ENCODE assay signal across 1 cellular context in the genomic region with DNA sequence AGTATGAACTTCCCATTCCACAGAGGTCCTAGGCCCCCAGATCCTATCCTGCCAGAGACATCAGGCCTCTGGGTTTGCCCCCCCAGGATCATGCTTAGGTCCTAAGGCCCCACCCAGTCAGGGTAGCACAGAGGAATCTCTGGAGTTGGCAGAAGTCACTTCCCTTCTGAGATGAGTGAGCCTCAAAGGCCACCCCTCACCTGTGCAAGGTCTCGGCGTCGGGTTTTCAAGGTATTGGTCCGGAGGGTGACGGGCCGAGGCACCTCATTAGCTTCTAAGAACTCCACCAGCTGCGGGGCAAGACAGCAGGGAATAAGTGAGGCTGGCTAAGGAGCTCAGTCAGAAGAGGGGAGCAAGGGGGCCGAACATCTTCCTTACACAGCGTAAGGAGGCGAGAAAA.
TF ChIP-seq lines count a peak whose summit lies in the region.

No MANE protein-coding gene starts in this region.

TF ChIP-seq in HepG2, 621 proteins besides CTCF, POLR2A, EP300 and RAD21:
- TF ChIP-seq SP5 (CRISPR knock-in tag; IDR thresholded peaks at IDR 0.05; ENCODE audit: borderline replicate concordance, low read depth): no peak
- TF ChIP-seq SMC3 (IDR thresholded peaks at IDR 0.05; ENCODE audit: low read length): no peak
- TF ChIP-seq ZNF441 (CRISPR knock-in tag; IDR thresholded peaks at IDR 0.05; ENCODE audit: borderline replicate concordance): no peak
- no peak for TF ChIP-seq TBX3 (IDR thresholded peaks at IDR 0.05; ENCODE audit: borderline replicate concordance)
- no peak for TF ChIP-seq ZNF333 (CRISPR knock-in tag; IDR thresholded peaks at IDR 0.05; ENCODE audit: borderline replicate concordance)
- TF ChIP-seq PREB (CRISPR knock-in tag; IDR thresholded peaks at IDR 0.05): no peak
- TF ChIP-seq ZNF615 (CRISPR knock-in tag; IDR thresholded peaks at IDR 0.05; ENCODE audit: borderline replicate concordance): no peak
- no peak for TF ChIP-seq FOXA1 (IDR thresholded peaks at IDR 0.05)
- TF ChIP-seq FOXA1 (CRISPR knock-in tag; IDR thresholded peaks at IDR 0.05): no peak
